ENCODE assay signal across 31 cellular contexts in genomic region chr2:11182951-11183350, GRCh38.
"Had no signal": no experiment of that assay in that cellular context is flagged by ENCODE, and none has a peak within 500 bp of the region (broad histone marks: within the 10 kb centered on the region; RNA-seq: fewer than 3 reads in every experiment).

No MANE protein-coding gene starts in this region.

- H3K27me3 ChIP-seq: neural progenitor cell, ovary, spleen, suprapubic skin, testis, tibial artery, transverse colon, upper lobe of right lung, uterus had no signal

- H2AFZ ChIP-seq: neural progenitor cell, parathyroid adenoma had no signal

- H3K27ac ChIP-seq: neural progenitor cell, ovary, parathyroid adenoma, psoas muscle, skin epidermis, spleen, suprapubic skin, testis, tibial artery, transverse colon, upper lobe of right lung, uterus had no signal

- H3K4me1 Mint-ChIP-seq: neural progenitor cell; stimulated activated memory B cell treated with anti-CD40 and anti-IgM and Interleukin-4, amounts not matched to agents 10 μg/mL and 1 μg/mL and 100 μg/mL, for 72 hours; stimulated activated naive CD8-positive, alpha-beta T cell treated with anti-CD3 and anti-CD28 coated beads, Interleukin-15, amount 100 ng/mL, for 72 hours had no signal

- H3K9ac ChIP-seq: neural progenitor cell, parathyroid adenoma had no signal

- H3K36me3 ChIP-seq: neural progenitor cell, ovary, uterus had no signal

- H3K27me3 Mint-ChIP-seq: naive thymus-derived CD8-positive, alpha-beta T cell; natural killer cell treated with Interleukin-12 subunit alpha and Interleukin-12 subunit beta and Interleukin-15 and Interleukin-18, amount 100 ng/mL, for 72 hours; progenitor cell of endocrine pancreas; stimulated activated memory B cell treated with anti-CD40 and anti-IgM and Interleukin-4, amounts not matched to agents 10 μg/mL and 1 μg/mL and 100 μg/mL, for 72 hours; stimulated activated naive CD8-positive, alpha-beta T cell treated with anti-CD3 and anti-CD28 coated beads, Interleukin-15, amount 100 ng/mL, for 72 hours; type B pancreatic cell had no signal

- H3K27ac Mint-ChIP-seq: natural killer cell treated with Interleukin-12 subunit alpha and Interleukin-12 subunit beta and Interleukin-15 and Interleukin-18, amount 100 ng/mL, for 72 hours; neural progenitor cell; progenitor cell of endocrine pancreas; stimulated activated memory B cell treated with anti-CD40 and anti-IgM and Interleukin-4, amounts not matched to agents 10 μg/mL and 1 μg/mL and 100 μg/mL, for 72 hours; stimulated activated naive CD8-positive, alpha-beta T cell treated with anti-CD3 and anti-CD28 coated beads, Interleukin-15, amount 100 ng/mL, for 72 hours; type B pancreatic cell had no signal

- H3K9me3 Mint-ChIP-seq: naive thymus-derived CD8-positive, alpha-beta T cell; natural killer cell treated with Interleukin-12 subunit alpha and Interleukin-12 subunit beta and Interleukin-15 and Interleukin-18, amount 100 ng/mL, for 72 hours; neural progenitor cell; stimulated activated memory B cell treated with anti-CD40 and anti-IgM and Interleukin-4, amounts not matched to agents 10 μg/mL and 1 μg/mL and 100 μg/mL, for 72 hours; stimulated activated naive CD8-positive, alpha-beta T cell treated with anti-CD3 and anti-CD28 coated beads, Interleukin-15, amount 100 ng/mL, for 72 hours; type B pancreatic cell had no signal

- H3K4me3 Mint-ChIP-seq: naive thymus-derived CD8-positive, alpha-beta T cell; natural killer cell treated with Interleukin-12 subunit alpha and Interleukin-12 subunit beta and Interleukin-15 and Interleukin-18, amount 100 ng/mL, for 72 hours; neural progenitor cell; stimulated activated memory B cell treated with anti-CD40 and anti-IgM and Interleukin-4, amounts not matched to agents 10 μg/mL and 1 μg/mL and 100 μg/mL, for 72 hours; stimulated activated naive CD8-positive, alpha-beta T cell treated with anti-CD3 and anti-CD28 coated beads, Interleukin-15, amount 100 ng/mL, for 72 hours; type B pancreatic cell had no signal

- H3K4me2 ChIP-seq: neural progenitor cell, smooth muscle cell had no signal

- H3K9me3 ChIP-seq: ovary, psoas muscle, spleen, suprapubic skin, testis, tibial artery, transverse colon, upper lobe of right lung, uterus had no signal

- H3K79me2 ChIP-seq: parathyroid adenoma had no signal

- H3K4me1 ChIP-seq: neural progenitor cell, parathyroid adenoma, psoas muscle, suprapubic skin, testis, tibial artery, transverse colon, upper lobe of right lung, uterus had no signal

- H3K36me3 Mint-ChIP-seq: natural killer cell treated with Interleukin-12 subunit alpha and Interleukin-12 subunit beta and Interleukin-15 and Interleukin-18, amount 100 ng/mL, for 72 hours had no signal

- DNase-seq: naive thymus-derived CD8-positive, alpha-beta T cell; occipital lobe; ovary; posterior cingulate gyrus; psoas muscle; right cardiac atrium; spleen; stimulated activated CD4-positive, alpha-beta T cell treated with anti-CD3 and anti-CD28 coated beads, Interleukin-12 subunit alpha, Interleukin-12 subunit beta, amount 100 ng/mL, for 4 hours; stimulated activated CD4-positive, alpha-beta T cell treated with anti-CD3 and anti-CD28 coated beads, Interleukin-1b, Interleukin-23, amount 100 ng/mL, for 48 hours; stimulated activated CD4-positive, alpha-beta T cell treated with anti-CD3 and anti-CD28 coated beads, Interleukin-4, amount 100 ng/mL, for 1 hour; stimulated activated CD4-positive, alpha-beta T cell treated with anti-CD3 and anti-CD28 coated beads, Interleukin-4, amount 100 ng/mL, for 4 hours; stimulated activated CD8-positive, alpha-beta memory T cell treated with anti-CD3 and anti-CD28 coated beads, Interleukin-4, amount 100 ng/mL, for 48 hours; stimulated activated naive CD4-positive, alpha-beta T cell; stimulated activated naive CD8-positive, alpha-beta T cell treated with anti-CD3 and anti-CD28 coated beads, Interleukin-15, amount 100 ng/mL, for 72 hours; stimulated activated naive CD8-positive, alpha-beta T cell treated with anti-CD3 and anti-CD28 coated beads, Interleukin-15, Interleukin-2, amounts not matched to agents 100 U/mL and 50 U/mL, for 24 hours; substantia nigra; testis; tibial artery; transverse colon; upper lobe of right lung; uterus had no signal

- ATAC-seq: naive thymus-derived CD8-positive, alpha-beta T cell; natural killer cell treated with Interleukin-12 subunit alpha and Interleukin-12 subunit beta and Interleukin-15 and Interleukin-18, amount 100 ng/mL, for 72 hours; psoas muscle; right cardiac atrium; sciatic nerve; stimulated activated memory B cell treated with anti-CD40 and anti-IgM and Interleukin-4, amounts not matched to agents 10 μg/mL and 1 μg/mL and 100 μg/mL, for 72 hours; stimulated activated naive CD8-positive, alpha-beta T cell treated with anti-CD3 and anti-CD28 coated beads, Interleukin-15, amount 100 ng/mL, for 72 hours; stimulated activated naive CD8-positive, alpha-beta T cell treated with anti-CD3 and anti-CD28 coated beads, Interleukin-15, Interleukin-2, amounts not matched to agents 100 U/mL and 50 U/mL, for 24 hours; upper lobe of right lung had no signal

- H3K4me3 ChIP-seq: neural progenitor cell, ovary, psoas muscle, skin epidermis, smooth muscle cell, spleen, suprapubic skin, testis, tibial artery, transverse colon, upper lobe of right lung, uterus had no signal
